Comparison of ENCODE assay signal across 12 cellular contexts in the genomic region with DNA sequence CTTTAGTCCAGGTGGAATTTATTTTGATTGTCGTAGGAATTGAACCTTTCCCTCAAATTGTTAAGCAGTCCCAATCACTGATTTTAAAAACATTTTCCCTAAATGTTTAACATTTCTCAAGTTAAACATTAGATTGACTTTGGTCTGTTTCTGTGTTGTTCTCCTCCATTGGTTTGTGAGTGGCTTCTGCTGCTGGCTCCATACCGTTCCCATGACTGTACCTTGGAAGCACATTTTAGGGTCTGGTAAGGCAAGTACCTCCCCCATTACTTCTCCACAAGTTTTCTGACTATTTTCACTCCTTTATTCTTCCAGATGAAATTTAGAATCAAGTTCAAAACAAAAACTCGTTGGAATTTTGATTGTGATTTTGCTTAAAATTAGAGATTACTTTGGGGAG. TPM values are rescaled to one million over a fixed set of nuclear protein-coding genes. Genes with fewer than 3 reads are reported as not detected.
DNase-seq lines count a peak whose midpoint lies in the region; ATAC-seq and TF ChIP-seq lines count a peak whose summit lies in the region.
"Not testable (repeated sequence)": the region's sequence is repeated elsewhere in the genome, so short reads cannot be mapped to it uniquely, and the experiment has no call there.
"Had no signal": no experiment of that assay in that cellular context is flagged by ENCODE, and none has a peak within 500 bp of the region (broad histone marks: within the 10 kb centered on the region; RNA-seq: fewer than 3 reads in every experiment).

No MANE protein-coding gene starts in this region.

- in situ Hi-C loops in GM23248 (cut with MboI); Panc1 (cut with HindIII; ENCODE audit: low pct_unique_long_range_greater_than_20kb, low sequenced_read_pairs): not testable (repeated sequence)

- peaks cover 17% of the 10 kb centered on the region for H3K79me1 ChIP-seq in mesenchymal stem cell (replicated peaks; ENCODE audit: low read length, poor library complexity, severe bottlenecking)

- not testable (repeated sequence) for H4K91ac ChIP-seq in mesenchymal stem cell (ENCODE audit: low read length)

- H3K9ac ChIP-seq in GM23248 = not testable (repeated sequence)
- H3K9ac ChIP-seq in mesenchymal stem cell (ENCODE audit: low read length) = peak overlapping the region; percentile 38

- H2BK12ac ChIP-seq in mesenchymal stem cell (ENCODE audit: low read length in 2 of 2) = not testable (repeated sequence)

- H3K4me1 Mint-ChIP-seq in activated CD8-positive, alpha-beta T cell treated with anti-CD3 and anti-CD28 coated beads, Interleukin-2, amount 10 ng/mL, durations not matched to agents 7 days and 5 days (ENCODE audit: low read depth) = not testable (repeated sequence)

- POLR2A ChIA-PET in Panc1 (lab: Charles Lee); activated CD8-positive, alpha-beta T cell treated with anti-CD3 and anti-CD28 coated beads, Interleukin-2, amount 10 ng/mL, durations not matched to agents 7 days and 5 days (lab: Charles Lee): not testable (repeated sequence)

- not testable (repeated sequence) for TF ChIP-seq CTCF in Panc1 (IDR thresholded peaks at IDR 0.05); choroid plexus epithelial cell (conservative IDR thresholded peaks at IDR 0.05; ENCODE audit: low read depth, low read length); foreskin fibroblast (IDR thresholded peaks at IDR 0.05; ENCODE audit: low read depth, low read length)

- H4K20me1 ChIP-seq in GM23248 (ENCODE audit: insufficient read depth) = not testable (repeated sequence)

- not testable (repeated sequence) for H3K4me3 ChIP-seq in ACC112 (ENCODE audit: low read depth, low read length); GM23248; Panc1 (ENCODE audit: low read depth in 2 of 2, low read length in 2 of 2); choroid plexus epithelial cell (ENCODE audit: low read depth, low read length); foreskin fibroblast (ENCODE audit: low read depth in 1 of 2, low read length in 2 of 2); mesenchymal stem cell (ENCODE audit: insufficient read depth in 1 of 2, low read depth in 1 of 2, low read length in 2 of 2)

- not testable (repeated sequence) for H3K4me2 ChIP-seq in GM23248 (ENCODE audit: unreplicated experiment); mesenchymal stem cell (ENCODE audit: low read length, poor library complexity, severe bottlenecking)

- WGBS in GM23248 (ENCODE audit: low coverage in 1 of 2, low lambda C conversion rate in 2 of 2, missing lambda C conversion rate in 2 of 2), 2 experiments = 51 to 60% methylated on average over 3 of the region's 3 CpGs
- 94% methylated on average over 2 of the region's 3 CpGs for WGBS in mesenchymal stem cell

- H2AFZ ChIP-seq in ACC112 (ENCODE audit: low read length, unreplicated experiment); GM23248; mesenchymal stem cell (ENCODE audit: low read depth, low read length): not testable (repeated sequence)

- H2BK120ac ChIP-seq in mesenchymal stem cell (ENCODE audit: low read depth, low read length) = not testable (repeated sequence)

- not testable (repeated sequence) for H4K8ac ChIP-seq in mesenchymal stem cell (ENCODE audit: low read length)

- not testable (repeated sequence) for ATAC-seq in Panc1; activated CD8-positive, alpha-beta T cell treated with anti-CD3 and anti-CD28 coated beads, Interleukin-2, amount 10 ng/mL, durations not matched to agents 7 days and 5 days

- H3K79me2 ChIP-seq in ACC112 (ENCODE audit: control insufficient read depth, insufficient read depth, low read length, unreplicated experiment) = not testable (repeated sequence)
- H3K79me2 ChIP-seq in GM23248 (ENCODE audit: insufficient read depth) = peaks cover 54% of the 10 kb centered on the region

- not testable (repeated sequence) for H3K27me3 ChIP-seq in ACC112 (ENCODE audit: insufficient read depth, low read length); GM23248 (replicated peaks; ENCODE audit: insufficient read depth); Panc1 (ENCODE audit: control insufficient read depth, insufficient read depth, low read length); mesenchymal stem cell (ENCODE audit: control insufficient read depth in 1 of 2, insufficient read depth in 1 of 2, low read length in 2 of 2)

- H3K36me3 ChIP-seq in ACC112 (ENCODE audit: insufficient read depth, low read length) (peaks cover 43% of the 10 kb centered on the region), GM23248 (ENCODE audit: low read depth) (peaks cover 73% of the 10 kb centered on the region), Panc1 (ENCODE audit: control insufficient read depth, insufficient read depth, low read length) (peaks cover 44% of the 10 kb centered on the region), mesenchymal stem cell (ENCODE audit: control insufficient read depth in 1 of 2, insufficient read depth in 2 of 2, low read depth in 1 of 2, low read length in 2 of 2) (peaks cover 29 to 78% of the 10 kb centered on the region in 2 experiments)

- H3K18ac ChIP-seq in mesenchymal stem cell (ENCODE audit: low read depth in 1 of 2, low read length in 2 of 2) = not testable (repeated sequence)

- H3K9me3 Mint-ChIP-seq in activated CD8-positive, alpha-beta T cell treated with anti-CD3 and anti-CD28 coated beads, Interleukin-2, amount 10 ng/mL, durations not matched to agents 7 days and 5 days (ENCODE audit: insufficient read depth) = not testable (repeated sequence)

- H3K4me1 ChIP-seq in ACC112 (ENCODE audit: control insufficient read depth, insufficient read depth, low read length, unreplicated experiment) (peaks cover 12% of the 10 kb centered on the region), GM23248 (ENCODE audit: insufficient read depth) (peaks cover 16% of the 10 kb centered on the region)
- H3K4me1 ChIP-seq in Panc1 (ENCODE audit: control insufficient read depth, insufficient read depth, low read length); mesenchymal stem cell (ENCODE audit: control insufficient read depth, insufficient read depth, low read depth, low read length): not testable (repeated sequence)

- H3K27ac Mint-ChIP-seq in activated CD8-positive, alpha-beta T cell treated with anti-CD3 and anti-CD28 coated beads, Interleukin-2, amount 10 ng/mL, durations not matched to agents 7 days and 5 days = peak overlapping the region; percentile 14

- not testable (repeated sequence) for H3K4me3 Mint-ChIP-seq in activated CD8-positive, alpha-beta T cell treated with anti-CD3 and anti-CD28 coated beads, Interleukin-2, amount 10 ng/mL, durations not matched to agents 7 days and 5 days

- H2AK5ac ChIP-seq in mesenchymal stem cell (ENCODE audit: low read length, severe bottlenecking) = not testable (repeated sequence)

- H3K14ac ChIP-seq in mesenchymal stem cell (ENCODE audit: low read length in 2 of 2) = not testable (repeated sequence)

- not testable (repeated sequence) for H2BK5ac ChIP-seq in mesenchymal stem cell (ENCODE audit: low read depth, low read length, poor library complexity, severe bottlenecking)

- peaks cover 55% of the 10 kb centered on the region for H3K36me3 Mint-ChIP-seq in activated CD8-positive, alpha-beta T cell treated with anti-CD3 and anti-CD28 coated beads, Interleukin-2, amount 10 ng/mL, durations not matched to agents 7 days and 5 days (ENCODE audit: low read depth)

- H3K9me3 ChIP-seq in GM23248 (ENCODE audit: low read depth); Panc1 (ENCODE audit: control insufficient read depth, insufficient read depth, low read depth, low read length); mesenchymal stem cell (ENCODE audit: control insufficient read depth, low read length): not testable (repeated sequence)

- TSS peak; percentile 10 for BruUV-seq in Panc1 (replicated peaks; lab: Mats Ljungman, UMichigan)

- DNase-seq in GM23248 (peak; percentile 54), choroid plexus epithelial cell (ENCODE audit: low read depth) (peak; percentile 18), foreskin fibroblast (peak; percentile 49 to 68)
- not testable (repeated sequence) for DNase-seq in Panc1 (ENCODE audit: low read depth, low spot score); activated CD8-positive, alpha-beta T cell treated with anti-CD3 and anti-CD28 coated beads, Interleukin-2, amount 10 ng/mL, durations not matched to agents 7 days and 5 days; mesenchymal stem cell

- H3K27ac ChIP-seq in ACC112 (ENCODE audit: low read depth, low read length) = peak overlapping the region; percentile 47
- H3K27ac ChIP-seq in GM23248 = peak overlapping the region; percentile 31
- H3K27ac ChIP-seq in Panc1 (ENCODE audit: low read length) = not testable (repeated sequence)
- H3K27ac ChIP-seq in mesenchymal stem cell (ENCODE audit: low read length, poor library complexity, severe bottlenecking) = peak overlapping the region; percentile 38

- not testable (repeated sequence) for H3K4ac ChIP-seq in mesenchymal stem cell (ENCODE audit: low read depth in 1 of 2, low read length in 2 of 2)

- H2BK15ac ChIP-seq in mesenchymal stem cell (ENCODE audit: low read depth, poor library complexity, severe bottlenecking) = not testable (repeated sequence)

- not testable (repeated sequence) for H3K23ac ChIP-seq in mesenchymal stem cell (ENCODE audit: low read length in 2 of 2)

- peaks cover 35% of the 10 kb centered on the region for H3F3A ChIP-seq in GM23248 (ENCODE audit: insufficient read depth)

- H3K9me2 ChIP-seq in GM23248 (ENCODE audit: insufficient read depth) = not testable (repeated sequence)

- H3K27me3 Mint-ChIP-seq in activated CD8-positive, alpha-beta T cell treated with anti-CD3 and anti-CD28 coated beads, Interleukin-2, amount 10 ng/mL, durations not matched to agents 7 days and 5 days (ENCODE audit: low read depth) = not testable (repeated sequence)

- CTCF ChIA-PET in Panc1 (lab: Charles Lee); activated CD8-positive, alpha-beta T cell treated with anti-CD3 and anti-CD28 coated beads, Interleukin-2, amount 10 ng/mL, durations not matched to agents 7 days and 5 days (lab: Charles Lee): not testable (repeated sequence)

- intact Hi-C loops in Panc1 (cut with micrococcal nuclease; ENCODE audit: unreplicated experiment) = not testable (repeated sequence)

RNA-seq across cellular contexts. Expression of a gene that starts 12.0 kb away (rescaled TPM):
- 2.3 and 3.0 TPM in 2 replicates for total RNA-seq in GM23248 (2014; rRNA removed; shearing (Covaris generic))
- 3.4 and 3.6 TPM in 2 replicates for polyA plus RNA-seq in GM23248 (2016; fragmentation: Nextera tagmentation; extraction: Ambion mirVana)
- 8.8 TPM for total RNA-seq in Panc1 (2021; ENCODE audit: unreplicated experiment)
- polyA plus RNA-seq in Panc1 (2012; ENCODE audit: insufficient read length) = 4.0 TPM
- total RNA-seq in activated CD8-positive, alpha-beta T cell treated with anti-CD3 and anti-CD28 coated beads, Interleukin-2, amount 10 ng/mL, durations not matched to agents 7 days and 5 days = 10 to 100 TPM; 11.2 to 12.5 TPM
- polyA plus RNA-seq in mesenchymal stem cell (2013, experiment 1 of 2) = 9.4 TPM
- 9.8 TPM for polyA plus RNA-seq in mesenchymal stem cell (2013, experiment 2 of 2)

RNA-seq across cellular contexts. Expression of a gene that starts 15.5 kb away (rescaled TPM):
- total RNA-seq in GM23248 (2014; rRNA removed; shearing (Covaris generic)) = not detected in 2 replicates
- polyA plus RNA-seq in GM23248 (2016; fragmentation: Nextera tagmentation; extraction: Ambion mirVana) = 0.04 and 0.08 TPM in 2 replicates
- total RNA-seq in Panc1 (2021; ENCODE audit: unreplicated experiment) = not detected
- not detected for polyA plus RNA-seq in Panc1 (2012; ENCODE audit: insufficient read length)
- total RNA-seq in activated CD8-positive, alpha-beta T cell treated with anti-CD3 and anti-CD28 coated beads, Interleukin-2, amount 10 ng/mL, durations not matched to agents 7 days and 5 days = not detected
- not detected for polyA plus RNA-seq in mesenchymal stem cell (2013, experiment 1 of 2)
- 0.01 TPM for polyA plus RNA-seq in mesenchymal stem cell (2013, experiment 2 of 2)
- total RNA-seq: CD8-positive, alpha-beta memory T cell; Daoy; H1; MCF 10A had no signal
- polyA plus RNA-seq: AG04450 had no signal
